ENCODE assay signal across 24 cellular contexts in genomic region chr9:134808393-134808792, GRCh38.
"Had no signal": no experiment of that assay in that cellular context is flagged by ENCODE, and none has a peak within 500 bp of the region (broad histone marks: within the 10 kb centered on the region; RNA-seq: fewer than 3 reads in every experiment).

No MANE protein-coding gene starts in this region.

- H3K27ac Mint-ChIP-seq: activated B cell treated with CpG ODN at 0.5 μM for 24 hours; activated CD4-positive, alpha-beta T cell treated with anti-CD3 and anti-CD28 coated beads for 36 hours; activated naive CD8-positive, alpha-beta T cell; activated T-cell treated with anti-CD3 and anti-CD28 coated beads, Interleukin-2, amount 50 U/mL, for 24 hours; activated T-helper 2 cell treated with anti-CD3 and anti-CD28 coated beads, Interferon-gamma antibody, Interleukin-2, Interleukin-4, amounts not matched to agents 10 μg/mL and 5 μg/mL and 100 μg/mL, durations not matched to agents 14 hours and 24 hours and 36 hours; stimulated activated effector memory CD8-positive, alpha-beta T cell treated with anti-CD3 and anti-CD28 coated beads, Interleukin-12 subunit alpha, Interleukin-12 subunit beta, amount 100 ng/mL, for 72 hours; type B pancreatic cell had no signal

- H3K9me3 ChIP-seq: adrenal gland, lower lobe of right lung, ovary, psoas muscle, right atrium auricular region had no signal

- ATAC-seq: activated CD4-positive, alpha-beta T cell treated with anti-CD3 and anti-CD28 coated beads for 36 hours; foreskin keratinocyte; naive thymus-derived CD8-positive, alpha-beta T cell; stimulated activated effector memory CD8-positive, alpha-beta T cell treated with anti-CD3 and anti-CD28 coated beads, Interleukin-12 subunit alpha, Interleukin-12 subunit beta, amount 100 ng/mL, for 72 hours had no signal

- H3K27ac ChIP-seq: foreskin keratinocyte, lower lobe of right lung, ovary, psoas muscle, right atrium auricular region had no signal

- DNase-seq: activated B cell treated with CpG ODN at 0.5 μM for 24 hours; activated CD4-positive, alpha-beta T cell treated with anti-CD3 and anti-CD28 coated beads for 36 hours; activated CD4-positive, alpha-beta T cell treated with anti-CD3 and anti-CD28 coated beads, Interleukin-2, amount 50 U/mL, for 4 hours; activated CD8-positive, alpha-beta memory T cell treated with anti-CD3 and anti-CD28 coated beads for 24 hours; activated CD8-positive, alpha-beta memory T cell treated with anti-CD3 and anti-CD28 coated beads, Interleukin-2, amount 50 U/mL, for 4 hours; activated naive CD4-positive, alpha-beta T cell; activated T-cell treated with anti-CD3 and anti-CD28 coated beads, Interleukin-2, amount 50 U/mL, for 24 hours; cerebellar nuclear complex; cortex of kidney; erythroblast; foreskin keratinocyte; kidney; lower lobe of right lung; naive thymus-derived CD8-positive, alpha-beta T cell; ovary; psoas muscle; stimulated activated CD4-positive, alpha-beta T cell treated with anti-CD3 and anti-CD28 coated beads, Interleukin-2, amount 100 ng/mL, for 24 hours; T-helper 1 cell had no signal

- H3K9me3 Mint-ChIP-seq: activated B cell treated with CpG ODN at 0.5 μM for 24 hours; activated T-cell treated with anti-CD3 and anti-CD28 coated beads, Interleukin-2, amount 50 U/mL, for 24 hours; activated T-helper 2 cell treated with anti-CD3 and anti-CD28 coated beads, Interferon-gamma antibody, Interleukin-2, Interleukin-4, amounts not matched to agents 10 μg/mL and 5 μg/mL and 100 μg/mL, durations not matched to agents 14 hours and 24 hours and 36 hours; naive thymus-derived CD8-positive, alpha-beta T cell; stimulated activated effector memory CD8-positive, alpha-beta T cell treated with anti-CD3 and anti-CD28 coated beads, Interleukin-12 subunit alpha, Interleukin-12 subunit beta, amount 100 ng/mL, for 72 hours; type B pancreatic cell had no signal

- H3K4me3 ChIP-seq: adrenal gland, lower lobe of right lung, ovary, psoas muscle, right atrium auricular region had no signal

- H3K36me3 Mint-ChIP-seq: activated naive CD8-positive, alpha-beta T cell; naive thymus-derived CD8-positive, alpha-beta T cell; stimulated activated effector memory CD8-positive, alpha-beta T cell treated with anti-CD3 and anti-CD28 coated beads, Interleukin-12 subunit alpha, Interleukin-12 subunit beta, amount 100 ng/mL, for 72 hours had no signal

- H3K4me1 ChIP-seq: adrenal gland, foreskin keratinocyte, lower lobe of right lung had no signal

- H3K4me3 Mint-ChIP-seq: activated B cell treated with CpG ODN at 0.5 μM for 24 hours; activated CD4-positive, alpha-beta T cell treated with anti-CD3 and anti-CD28 coated beads for 36 hours; activated naive CD8-positive, alpha-beta T cell; activated T-cell treated with anti-CD3 and anti-CD28 coated beads, Interleukin-2, amount 50 U/mL, for 24 hours; naive thymus-derived CD8-positive, alpha-beta T cell; stimulated activated effector memory CD8-positive, alpha-beta T cell treated with anti-CD3 and anti-CD28 coated beads, Interleukin-12 subunit alpha, Interleukin-12 subunit beta, amount 100 ng/mL, for 72 hours; type B pancreatic cell had no signal

- H3K27me3 Mint-ChIP-seq: activated B cell treated with CpG ODN at 0.5 μM for 24 hours; activated CD4-positive, alpha-beta T cell treated with anti-CD3 and anti-CD28 coated beads for 36 hours; activated T-cell treated with anti-CD3 and anti-CD28 coated beads, Interleukin-2, amount 50 U/mL, for 24 hours had no signal

- H3K27me3 ChIP-seq: adrenal gland, foreskin keratinocyte, ovary, right atrium auricular region had no signal

- H3K4me1 Mint-ChIP-seq: activated B cell treated with CpG ODN at 0.5 μM for 24 hours; activated CD4-positive, alpha-beta T cell treated with anti-CD3 and anti-CD28 coated beads for 36 hours; stimulated activated effector memory CD8-positive, alpha-beta T cell treated with anti-CD3 and anti-CD28 coated beads, Interleukin-12 subunit alpha, Interleukin-12 subunit beta, amount 100 ng/mL, for 72 hours had no signal

- H3K36me3 ChIP-seq: ovary, right atrium auricular region had no signal

- FAIRE-seq: kidney had no signal
